1 cellular context compared by ENCODE assay signal in genomic region chr10:3749011-3749410, GRCh38.
TF ChIP-seq lines count a peak whose summit lies in the region.

No MANE protein-coding gene starts in this region.

TF ChIP-seq in IMR-90, 13 proteins besides CTCF, POLR2A, EP300 and RAD21 (continued from another document):
- TF ChIP-seq NFE2L2 (IDR thresholded peaks at IDR 0.05; ENCODE audit: low read depth, low read length) (no peak), MAZ (IDR thresholded peaks at IDR 0.05; ENCODE audit: borderline replicate concordance, low read depth, low read length) (no peak), RFX5 (IDR thresholded peaks at IDR 0.05; ENCODE audit: low read depth, low read length) (no peak), MAFK (IDR thresholded peaks at IDR 0.05; ENCODE audit: low read depth, low read length) (no peak)
